Comparison of ENCODE assay signal across 8 cellular contexts in the genomic region with DNA sequence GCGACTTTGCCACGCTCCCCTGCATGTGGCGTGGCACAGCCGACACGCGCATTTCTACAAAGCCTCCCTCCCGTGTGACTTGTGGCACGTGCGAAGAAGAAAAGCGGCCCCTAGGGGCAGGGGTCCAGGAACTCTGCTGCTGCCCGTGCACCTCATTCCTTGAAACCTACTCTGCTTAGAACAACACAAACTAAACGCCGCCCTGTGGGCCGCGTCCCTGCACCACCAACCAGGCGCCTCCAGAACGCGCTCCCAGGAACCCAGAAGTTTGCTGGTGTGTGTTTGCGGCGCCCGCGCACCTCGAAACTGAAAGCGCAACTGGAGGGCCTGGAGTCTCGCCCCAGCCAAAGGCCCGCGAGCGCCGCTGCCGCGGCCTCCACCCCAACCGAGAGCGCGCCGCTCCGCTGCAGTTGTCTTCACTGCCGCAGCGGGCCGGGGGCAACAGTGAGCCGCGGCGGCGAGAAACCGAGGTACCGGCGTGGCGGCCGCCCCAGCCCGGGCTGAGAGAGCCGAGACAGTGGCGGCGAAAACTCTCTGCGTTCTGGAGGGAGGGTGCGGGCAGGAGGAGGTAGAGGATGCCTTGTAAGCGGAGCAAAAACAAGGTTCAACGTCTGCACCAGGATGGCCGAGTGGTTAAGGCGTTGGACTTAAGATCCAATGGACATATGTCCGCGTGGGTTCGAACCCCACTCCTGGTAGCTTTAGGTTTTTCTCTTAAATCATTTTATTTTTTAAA.
A peak's percentile ranks its signal among the peaks of the same experiment; 100 is the strongest.
DNase-seq lines count a peak whose midpoint lies in the region; ATAC-seq and TF ChIP-seq lines count a peak whose summit lies in the region.

No MANE protein-coding gene starts in this region.

- H3K4me3 ChIP-seq in ACC112 (ENCODE audit: low read depth, low read length) (peak overlapping the region; percentile 84), brain microvascular endothelial cell (ENCODE audit: low read depth, low read length) (peak overlapping the region; percentile 73), iPS DF 6.9 (ENCODE audit: low read length) (peak overlapping the region; percentile 64; the same call in 1 of the 2 replicates), gastrocnemius medialis (peak overlapping the region; percentile 54 to 82 (median 77))

- H3K36me3 ChIP-seq in ACC112 (ENCODE audit: insufficient read depth, low read length): no peaks in the 10 kb centered on the region
- H3K36me3 ChIP-seq in brain microvascular endothelial cell (replicated peaks): no peaks in the 10 kb centered on the region
- H3K36me3 ChIP-seq in iPS DF 6.9 (ENCODE audit: control insufficient read depth, insufficient read depth, low read length): no peaks in the 10 kb centered on the region
- H3K36me3 ChIP-seq in gastrocnemius medialis: no peaks in the 10 kb centered on the region

- in situ Hi-C loops in brain microvascular endothelial cell (cut with HindIII; ENCODE audit: low pct_ligation_motif_present, low sequenced_read_pairs) (no loop called here), gastrocnemius medialis (cut with MboI; ENCODE audit: low sequenced_read_pairs in 4 of 4) (loop anchor here (5.0 to 25.0 kb wide), 7 partner anchors 69 to 271 kb away; partner anchors contain the start of gene UTRN (in 2 of the 4))

- TF ChIP-seq CTCF in brain microvascular endothelial cell (IDR thresholded peaks at IDR 0.05; ENCODE audit: low read depth, low read length, missing control alignments) (peak; percentile 59), gastrocnemius medialis (IDR thresholded peaks at IDR 0.05 in 4 of 5, conservative IDR thresholded peaks at IDR 0.05 in 1 of 5) (peak; percentile 71 to 96 (median 85))

- intact Hi-C loops in gastrocnemius medialis (cut with DNase I; ENCODE audit: low total_unique reads): loop anchor here (1.0 to 10.0 kb wide), 8 partner anchors 51 to 641 kb away; partner anchors contain the start of gene STX11

- ATAC-seq in GM18861 (IDR thresholded peaks at IDR 0.05; ENCODE audit: unreplicated experiment) (peak; percentile 87), HG03095 (IDR thresholded peaks at IDR 0.05; ENCODE audit: unreplicated experiment) (peak; percentile 90), gastrocnemius medialis (peak; percentile 92 to 93)

- H3K27ac ChIP-seq in ACC112 (ENCODE audit: low read depth, low read length) (peak overlapping the region; percentile 78), brain microvascular endothelial cell (peak overlapping the region; percentile 69), iPS DF 6.9 (ENCODE audit: low read length) (no peak overlapping the region), gastrocnemius medialis (peak overlapping the region; percentile 86 to 92 (median 88))

- peak; percentile 65 for DNase-seq in NCI-H2107 treated with DMSO at 0.1 percent for 48 hours (lab: John Stamatoyannopoulos, UW; ENCODE audit: unreplicated experiment)
- peak; percentile 95 for DNase-seq in UCSD-AML1 (lab: John Stamatoyannopoulos, UW; ENCODE audit: unreplicated experiment)
- DNase-seq in brain microvascular endothelial cell: peak; percentile 95
- DNase-seq in iPS DF 6.9 (ENCODE audit: low read depth, low spot score): peak; percentile 76
- DNase-seq in gastrocnemius medialis: peak; percentile 88 to 93

- no peaks in the 10 kb centered on the region for H3K27me3 ChIP-seq in ACC112 (ENCODE audit: insufficient read depth, low read length)
- H3K27me3 ChIP-seq in brain microvascular endothelial cell (replicated peaks): no peaks in the 10 kb centered on the region
- H3K27me3 ChIP-seq in iPS DF 6.9 (ENCODE audit: control insufficient read depth, insufficient read depth, low read length): no peaks in the 10 kb centered on the region
- H3K27me3 ChIP-seq in gastrocnemius medialis: no peaks in the 10 kb centered on the region

- H3K4me1 ChIP-seq in ACC112 (ENCODE audit: control insufficient read depth, insufficient read depth, low read length, unreplicated experiment): peaks cover 15% of the 10 kb centered on the region
- peaks cover 3% of the 10 kb centered on the region for H3K4me1 ChIP-seq in iPS DF 6.9 (ENCODE audit: control insufficient read depth, insufficient read depth, low read length)
- H3K4me1 ChIP-seq in gastrocnemius medialis: peaks cover 10 to 15% of the 10 kb centered on the region in 2 donors

- peak; percentile 18 to 34 for TF ChIP-seq POLR2A in gastrocnemius medialis (IDR thresholded peaks at IDR 0.05)

- no peaks in the 10 kb centered on the region for H3K79me2 ChIP-seq in ACC112 (ENCODE audit: control insufficient read depth, insufficient read depth, low read length, unreplicated experiment)

- H2AFZ ChIP-seq in ACC112 (ENCODE audit: low read length, unreplicated experiment): peak overlapping the region; percentile 92

- WGBS in iPS DF 6.9 (ENCODE audit: insufficient coverage, insufficient read length): no CpG with 5 or more reads among the region's 61 CpGs

- H3K9me3 ChIP-seq in iPS DF 6.9 (ENCODE audit: control insufficient read depth, insufficient read depth, low read length) (no peaks in the 10 kb centered on the region), gastrocnemius medialis (no peaks in the 10 kb centered on the region)
